In genomic region chr12:25151476-25151875, GRCh38 we compare ENCODE assay signal across 9 cellular contexts. TPM values are rescaled to one million over a fixed set of nuclear protein-coding genes. Genes with fewer than 3 reads are reported as not detected.
A peak's percentile ranks its signal among the peaks of the same experiment; 100 is the strongest.
DNase-seq lines count a peak whose midpoint lies in the region; ATAC-seq and TF ChIP-seq lines count a peak whose summit lies in the region.
"Had no signal": no experiment of that assay in that cellular context is flagged by ENCODE, and none has a peak within 500 bp of the region (broad histone marks: within the 10 kb centered on the region; RNA-seq: fewer than 3 reads in every experiment).

No MANE protein-coding gene starts in this region.

- H3K9me3 ChIP-seq in MG63 = no peaks in the 10 kb centered on the region
- H3K9me3 ChIP-seq in CD8-positive, alpha-beta T cell (ENCODE audit: low read length) = no peaks in the 10 kb centered on the region

- intact Hi-C loops in CD8-positive, alpha-beta T cell (cut with DNase I, micrococcal nuclease) = no loop called here

- no peaks in the 10 kb centered on the region for H3K9me3 Mint-ChIP-seq in CD8-positive, alpha-beta T cell

- H3K4me1 ChIP-seq in CD8-positive, alpha-beta T cell (ENCODE audit: insufficient read depth, low read length) = peaks cover 4% of the 10 kb centered on the region

- no peak overlapping the region for H3K27ac Mint-ChIP-seq in CD8-positive, alpha-beta T cell

- ATAC-seq in GM19351 (IDR thresholded peaks at IDR 0.05; ENCODE audit: unreplicated experiment) (no peak), GM21786 (IDR thresholded peaks at IDR 0.05; ENCODE audit: unreplicated experiment) (no peak)
- no peak for ATAC-seq in CD8-positive, alpha-beta T cell

- H3K27me3 Mint-ChIP-seq in CD8-positive, alpha-beta T cell (ENCODE audit: low read depth) = no peaks in the 10 kb centered on the region

- H3K36me3 Mint-ChIP-seq in CD8-positive, alpha-beta T cell = no peaks in the 10 kb centered on the region

- no peak for TF ChIP-seq CTCF in AG09309 (IDR thresholded peaks at IDR 0.05; ENCODE audit: control insufficient read depth, insufficient read depth, low read depth, low read length, missing control alignments)
- no peak for TF ChIP-seq CTCF in CD8-positive, alpha-beta T cell (IDR thresholded peaks at IDR 0.05)

- CTCF ChIA-PET in CD8-positive, alpha-beta T cell (lab: Charles Lee) = interaction anchor here (0.6 to 2.4 kb wide), 2 partner anchors 160 to 260 kb away, joined by 3 to 8 read pairs; no protein-coding TSS in a partner anchor

- H3K4me3 Mint-ChIP-seq in CD8-positive, alpha-beta T cell = no peak overlapping the region

- no peak overlapping the region for H3K27ac ChIP-seq in CD8-positive, alpha-beta T cell (ENCODE audit: low read depth, low read length)

- no peak overlapping the region for H3K4me3 ChIP-seq in AG09309 (ENCODE audit: control insufficient read depth, low read depth, low read length)
- H3K4me3 ChIP-seq in MG63 = no peak overlapping the region
- H3K4me3 ChIP-seq in CD8-positive, alpha-beta T cell (ENCODE audit: low read depth, low read length) = no peak overlapping the region

- H3K27me3 ChIP-seq in MG63 = no peaks in the 10 kb centered on the region
- H3K27me3 ChIP-seq in CD8-positive, alpha-beta T cell (ENCODE audit: insufficient read depth, low read length) = no peaks in the 10 kb centered on the region

- POLR2A ChIA-PET in CD8-positive, alpha-beta T cell (lab: Charles Lee) = no interaction called here

- H3K36me3 ChIP-seq in MG63 = no peaks in the 10 kb centered on the region
- H3K36me3 ChIP-seq in CD8-positive, alpha-beta T cell (ENCODE audit: insufficient read depth, low read length) = no peaks in the 10 kb centered on the region

- DNase-seq in AG09309 (ENCODE audit: low read depth) = peak; percentile 88
- peak; percentile 99 for DNase-seq in MG63
- peak; percentile 28 to 85 for DNase-seq in dermis microvascular lymphatic vessel endothelial cell (ENCODE audit: low read depth in 2 of 2)
- DNase-seq in lung microvascular endothelial cell (ENCODE audit: low read depth in 2 of 2) = peak; percentile 58 to 95
- no peak for DNase-seq in NCI-H146 treated with DMSO at 0.1 percent for 48 hours (lab: John Stamatoyannopoulos, UW; ENCODE audit: unreplicated experiment)
- DNase-seq in CD8-positive, alpha-beta T cell = no peak

- H3K4me1 Mint-ChIP-seq in CD8-positive, alpha-beta T cell (ENCODE audit: low read depth) = peaks cover 5% of the 10 kb centered on the region

RNA-seq across cellular contexts. Expression of gene DNAI7, which starts 43.5 kb away (rescaled TPM):
- 0.84 TPM in 1 of 2 replicates, not detected in the other for total RNA-seq in MG63 (2014; rRNA removed; shearing (Covaris generic); ENCODE audit: low replicate concordance)
- total RNA-seq in dermis microvascular lymphatic vessel endothelial cell (under 0.01 TPM in 1 of 2 replicates, not detected in the other), lung microvascular endothelial cell (not detected in 2 replicates)
- total RNA-seq in CD8-positive, alpha-beta T cell = under 1 TPM; 0.16 to 0.53 TPM
- total RNA-seq: T-helper 1 cell treated with Interleukin-12 subunit alpha and Interleukin-12 subunit beta and Interleukin-4 antibody, amounts not matched to agents 30 ng/mL and 1 ng/mL, for 36 hours had no signal

RNA-seq across cellular contexts. Expression of gene ETFRF1, which starts 43.6 kb away (rescaled TPM):
- 25.6 and 71.4 TPM in 2 replicates for total RNA-seq in MG63 (2014; rRNA removed; shearing (Covaris generic); ENCODE audit: low replicate concordance)
- total RNA-seq in dermis microvascular lymphatic vessel endothelial cell (11.4 and 12.3 TPM in 2 replicates), lung microvascular endothelial cell (11.7 and 13.7 TPM in 2 replicates)
- total RNA-seq in CD8-positive, alpha-beta T cell = 10 to 100 TPM; 29.2 to 30.1 TPM

Comparison
In these comparisons a context has a peak if more than half of its experiments do, and no peak if none do; other contexts are left out.
1. DNase-seq: peak in AG09309 (single experiment), MG63 (single experiment), dermis microvascular lymphatic vessel endothelial cell (2 of 2) and lung microvascular endothelial cell (2 of 2); none in NCI-H146 treated with DMSO at 0.1 percent for 48 hours (single experiment) and CD8-positive, alpha-beta T cell (0 of 7).